Comparison of ENCODE assay signal across 22 cellular contexts in the genomic region with DNA sequence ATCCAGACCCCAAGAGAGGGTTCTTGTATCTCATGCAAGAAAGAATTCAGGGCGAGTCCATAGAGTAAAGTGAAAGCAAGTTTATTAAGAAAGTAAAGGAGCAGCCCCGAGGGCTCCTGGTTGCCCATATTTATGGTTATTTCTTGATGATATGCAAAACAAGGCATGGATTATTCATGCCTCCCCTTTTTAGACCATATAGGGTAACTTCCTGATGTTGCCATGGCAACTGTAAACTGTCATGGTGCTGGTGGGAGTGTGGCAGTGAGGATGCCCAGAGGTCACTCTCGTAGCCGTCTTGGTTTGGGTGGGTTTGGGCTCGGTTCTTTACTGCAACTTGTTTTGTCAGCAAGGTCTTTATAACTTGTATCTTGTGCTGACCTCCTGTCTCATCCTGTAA.
DNase-seq lines count a peak whose midpoint lies in the region; FAIRE-seq and TF ChIP-seq lines count a peak whose summit lies in the region.
"Had no signal": no experiment of that assay in that cellular context is flagged by ENCODE, and none has a peak within 500 bp of the region (broad histone marks: within the 10 kb centered on the region; RNA-seq: fewer than 3 reads in every experiment).

No MANE protein-coding gene starts in this region.

- H3K4ac ChIP-seq in H1 (replicated peaks; ENCODE audit: insufficient read length, low read depth, low read length): no peak overlapping the region
- H3K4ac ChIP-seq in trophoblast cell (ENCODE audit: low read depth, low read length): no peak overlapping the region

- DNase-seq in Daoy (ENCODE audit: low read depth) (peak; percentile 11), NCI-H1048 (lab: John Stamatoyannopoulos, UW) (peak; percentile 13), H1 (ENCODE audit: low read depth in 1 of 2, low spot score in 2 of 2) (no peak), trophoblast cell (no peak), vagina (ENCODE audit: extremely low spot score in 2 of 2) (no peak), HTR-8/SVneo (ENCODE audit: insufficient read length, low spot score) (no peak)
- no peak for DNase-seq in activated CD4-positive, alpha-beta T cell treated with anti-CD3 and anti-CD28 coated beads, Interleukin-2, amount 50 U/mL, for 48 hours
- DNase-seq: CD4-positive, CD25-positive, alpha-beta regulatory T cell; CD8-positive, alpha-beta T cell; DMS 273 treated with DMSO at 0.1 percent for 48 hours; DND-41; EL; GDM1; HFFc6 had no signal

- CTCF ChIA-PET in H1 (lab: Charles Lee; ENCODE audit: partially characterized antibody): interaction anchor here (1.0 kb wide), 2 partner anchors 10 to 419 kb away, joined by 3 read pairs; no protein-coding TSS in a partner anchor

- no peak for FAIRE-seq in H1 (lab: Jason Lieb, UNC)
- no peak for FAIRE-seq in HTR-8/SVneo (lab: Jason Lieb, UNC)
- FAIRE-seq: D721Med, GM12891, GM18507, H54 had no signal

- no peak overlapping the region for H2BK20ac ChIP-seq in H1 (ENCODE audit: low read length)

- no peak for TF ChIP-seq RAD21 in H1 (IDR thresholded peaks at IDR 0.05 in 1 of 2, conservative IDR thresholded peaks at IDR 0.05 in 1 of 2; ENCODE audit: low read depth in 2 of 2, low read length in 2 of 2)

- H4K20me1 ChIP-seq in H1 (replicated peaks in 1 of 2; ENCODE audit: control insufficient read depth in 1 of 2, insufficient read depth in 2 of 2, low read length in 2 of 2): no peaks in the 10 kb centered on the region
- H4K20me1 ChIP-seq: BLaER1 had no signal

- H2AK5ac ChIP-seq in H1 (ENCODE audit: low read depth, low read length) (no peak overlapping the region), trophoblast cell (ENCODE audit: low read length) (no peak overlapping the region)

- no peak overlapping the region for H3K56ac ChIP-seq in H1 (replicated peaks; ENCODE audit: insufficient read length, low read depth, low read length)

- H3K4me1 ChIP-seq in H1 (replicated peaks in 1 of 4; ENCODE audit: control insufficient read depth in 3 of 4, insufficient read depth in 4 of 4, low read length in 3 of 4): no peaks in the 10 kb centered on the region
- peaks cover 3 to 6% of the 10 kb centered on the region in 2 experiments for H3K4me1 ChIP-seq in trophoblast cell (ENCODE audit: control insufficient read depth in 1 of 2, insufficient read depth in 2 of 2, low read length in 2 of 2)
- H3K4me1 ChIP-seq in vagina: no peaks in the 10 kb centered on the region
- H3K4me1 ChIP-seq: BLaER1 had no signal

- H3K4me3 ChIP-seq in H1 (ENCODE audit: extremely low read depth in 1 of 4, insufficient read depth in 2 of 4, low read depth in 3 of 4, low read length in 4 of 4) (no peak overlapping the region), trophoblast cell (ENCODE audit: low read depth, low read length) (no peak overlapping the region), vagina (no peak overlapping the region)
- H3K4me3 ChIP-seq: BLaER1, GM23338, HAP-1 had no signal

- no peaks in the 10 kb centered on the region for H3K36me3 ChIP-seq in H1 (ENCODE audit: control insufficient read depth in 2 of 4, insufficient read depth in 4 of 4, low read length in 3 of 4)
- no peaks in the 10 kb centered on the region for H3K36me3 ChIP-seq in trophoblast cell (ENCODE audit: control insufficient read depth in 1 of 2, insufficient read depth in 2 of 2, low read length in 2 of 2)
- no peaks in the 10 kb centered on the region for H3K36me3 ChIP-seq in vagina
- H3K36me3 ChIP-seq: BLaER1, HAP-1 had no signal

- H2BK120ac ChIP-seq in H1 (replicated peaks; ENCODE audit: low read depth, low read length): no peak overlapping the region
- H2BK120ac ChIP-seq in trophoblast cell (ENCODE audit: insufficient read depth, low read length, poor library complexity): peak overlapping the region; percentile 41

- no peaks in the 10 kb centered on the region for H3K27me3 ChIP-seq in H1 (replicated peaks in 1 of 4; ENCODE audit: control insufficient read depth in 3 of 4, extremely low read depth in 1 of 4, insufficient read depth in 3 of 4, low read length in 3 of 4)
- H3K27me3 ChIP-seq in trophoblast cell (ENCODE audit: insufficient read depth, low read length): no peaks in the 10 kb centered on the region
- H3K27me3 ChIP-seq in vagina: no peaks in the 10 kb centered on the region
- H3K27me3 ChIP-seq: BLaER1 had no signal

- no peak overlapping the region for H2BK12ac ChIP-seq in H1 (ENCODE audit: low read depth, low read length)
- peak overlapping the region; percentile 77 for H2BK12ac ChIP-seq in trophoblast cell (ENCODE audit: low read length)

- H3K79me1 ChIP-seq in H1 (ENCODE audit: low read depth, low read length) (no peaks in the 10 kb centered on the region), trophoblast cell (ENCODE audit: low read length) (peaks cover 8% of the 10 kb centered on the region)

- no peaks in the 10 kb centered on the region for H3K9me3 ChIP-seq in H1 (ENCODE audit: insufficient read depth in 2 of 2, low read depth in 1 of 2, low read length in 1 of 2)
- H3K9me3 ChIP-seq in trophoblast cell (ENCODE audit: insufficient read depth, low read depth, low read length): no peaks in the 10 kb centered on the region
- no peaks in the 10 kb centered on the region for H3K9me3 ChIP-seq in vagina
- H3K9me3 ChIP-seq: BLaER1, HAP-1 had no signal

- TF ChIP-seq POLR2A in H1 (IDR thresholded peaks at IDR 0.05; ENCODE audit: control extremely low read depth in 1 of 2, low read depth in 2 of 2, low read length in 2 of 2) (no peak), vagina (IDR thresholded peaks at IDR 0.05) (no peak)

- H4K91ac ChIP-seq in H1 (replicated peaks; ENCODE audit: insufficient read length, low read length) (no peak overlapping the region), trophoblast cell (ENCODE audit: low read depth, low read length) (peak overlapping the region; percentile 61)

- H3K23ac ChIP-seq in H1 (ENCODE audit: insufficient read length) (no peak overlapping the region), trophoblast cell (ENCODE audit: low read length) (no peak overlapping the region)

- H3K27ac ChIP-seq in H1 (ENCODE audit: low read depth, low read length): no peak overlapping the region
- peak overlapping the region; percentile 76 for H3K27ac ChIP-seq in trophoblast cell (ENCODE audit: low read depth, low read length)
- H3K27ac ChIP-seq in vagina: no peak overlapping the region
- H3K27ac ChIP-seq: BLaER1, C4-2B had no signal

- no peak for TF ChIP-seq EP300 in H1 (IDR thresholded peaks at IDR 0.05; ENCODE audit: borderline replicate concordance in 1 of 2, low read depth in 2 of 2, low read length in 2 of 2)

- no peak overlapping the region for H4K5ac ChIP-seq in H1 (ENCODE audit: insufficient read length, low read depth, low read length)

- H3K18ac ChIP-seq in H1 (ENCODE audit: extremely low read depth, low read length) (no peak overlapping the region), trophoblast cell (ENCODE audit: low read length) (no peak overlapping the region)

- H2BK5ac ChIP-seq in H1 (ENCODE audit: low read depth, low read length) (no peak overlapping the region), trophoblast cell (ENCODE audit: low read depth, low read length, poor library complexity) (peak overlapping the region; percentile 56)

- POLR2A ChIA-PET in H1 (lab: Charles Lee; ENCODE audit: partially characterized antibody): interaction anchor here (1.0 kb wide), 1 partner anchor 10 kb away, joined by 3 read pairs; no protein-coding TSS in a partner anchor

- intact Hi-C loops in vagina (cut with DNase I): no loop called here

- H4K8ac ChIP-seq in H1 (ENCODE audit: extremely low read depth, insufficient read depth, low read length): no peak overlapping the region
- H4K8ac ChIP-seq in trophoblast cell (ENCODE audit: low read depth, low read length): no peak overlapping the region

- H3K79me2 ChIP-seq in H1 (ENCODE audit: control insufficient read depth in 1 of 2, insufficient read depth in 2 of 2, low read length in 2 of 2) (no peaks in the 10 kb centered on the region), trophoblast cell (ENCODE audit: control insufficient read depth, insufficient read depth, low read length, poor library complexity) (no peaks in the 10 kb centered on the region)

- H4K12ac ChIP-seq in trophoblast cell (ENCODE audit: low read depth, low read length): no peak overlapping the region

- H2BK15ac ChIP-seq in H1 (ENCODE audit: low read length): no peak overlapping the region

- H3K23me2 ChIP-seq in H1 (ENCODE audit: low read depth, low read length): no peaks in the 10 kb centered on the region

- 84% methylated on average over 5 of the region's 5 CpGs; no CpG with 5 or more reads in 1 of the 2 experiments for WGBS in H1 (ENCODE audit: extremely low coverage in 1 of 2, insufficient coverage in 1 of 2, insufficient read length in 1 of 2, insufficient replicate concordance in 2 of 2, low coverage in 1 of 2, low lambda C conversion rate in 2 of 2, missing lambda C conversion rate in 1 of 2), 2 experiments
- WGBS in trophoblast cell (ENCODE audit: extremely low coverage, insufficient coverage, insufficient read length): no CpG with 5 or more reads among the region's 5 CpGs

- H3K14ac ChIP-seq in H1 (ENCODE audit: insufficient read length): no peak overlapping the region
- no peak overlapping the region for H3K14ac ChIP-seq in trophoblast cell (ENCODE audit: low read length)

- H3K4me2 ChIP-seq in H1 (ENCODE audit: insufficient read depth in 1 of 2, low read depth in 2 of 2, low read length in 2 of 2) (no peak overlapping the region), trophoblast cell (ENCODE audit: low read length) (no peak overlapping the region)
- H3K4me2 ChIP-seq: BLaER1, GM23338 had no signal

- H3K9ac ChIP-seq in H1 (replicated peaks in 1 of 4; ENCODE audit: extremely low read depth in 1 of 4, low read depth in 3 of 4, low read length in 3 of 4) (no peak overlapping the region), trophoblast cell (ENCODE audit: low read length) (no peak overlapping the region)
- H3K9ac ChIP-seq: BLaER1 had no signal

- H2AFZ ChIP-seq in H1 (ENCODE audit: low read length): no peak overlapping the region
- peak overlapping the region; percentile 45 for H2AFZ ChIP-seq in trophoblast cell (ENCODE audit: insufficient read depth, low read length, poor library complexity)
- H2AFZ ChIP-seq: GM23338 had no signal

- TF ChIP-seq CTCF in H1 (IDR thresholded peaks at IDR 0.05; ENCODE audit: control extremely low read depth in 1 of 3, insufficient read depth in 1 of 3, low read depth in 1 of 3, low read length in 3 of 3) (no peak), vagina (IDR thresholded peaks at IDR 0.05) (no peak)

TF ChIP-seq in H1, 55 proteins besides CTCF, POLR2A, EP300 and RAD21:
- TF ChIP-seq ATF3 (IDR thresholded peaks at IDR 0.05; ENCODE audit: insufficient read depth, low read depth, low read length): no peak
- 0 out of 2 replicates have a peak, but pooled peaks have one; percentile 7 for TF ChIP-seq SRF (IDR thresholded peaks at IDR 0.05; ENCODE audit: low read depth, low read length)
TF ChIP-seq in H1: peak in this region for 1.

Comparison
In these comparisons a context has a peak if more than half of its experiments do, and no peak if none do; other contexts are left out.
1. DNase-seq: peak in Daoy (single experiment) and NCI-H1048 (single experiment); none in H1 (0 of 2), trophoblast cell (0 of 2), vagina (0 of 2), HTR-8/SVneo (single experiment) and activated CD4-positive, alpha-beta T cell treated with anti-CD3 and anti-CD28 coated beads, Interleukin-2, amount 50 U/mL, for 48 hours (0 of 2).